Comparison of ENCODE assay signal across 10 cellular contexts in the genomic region with DNA sequence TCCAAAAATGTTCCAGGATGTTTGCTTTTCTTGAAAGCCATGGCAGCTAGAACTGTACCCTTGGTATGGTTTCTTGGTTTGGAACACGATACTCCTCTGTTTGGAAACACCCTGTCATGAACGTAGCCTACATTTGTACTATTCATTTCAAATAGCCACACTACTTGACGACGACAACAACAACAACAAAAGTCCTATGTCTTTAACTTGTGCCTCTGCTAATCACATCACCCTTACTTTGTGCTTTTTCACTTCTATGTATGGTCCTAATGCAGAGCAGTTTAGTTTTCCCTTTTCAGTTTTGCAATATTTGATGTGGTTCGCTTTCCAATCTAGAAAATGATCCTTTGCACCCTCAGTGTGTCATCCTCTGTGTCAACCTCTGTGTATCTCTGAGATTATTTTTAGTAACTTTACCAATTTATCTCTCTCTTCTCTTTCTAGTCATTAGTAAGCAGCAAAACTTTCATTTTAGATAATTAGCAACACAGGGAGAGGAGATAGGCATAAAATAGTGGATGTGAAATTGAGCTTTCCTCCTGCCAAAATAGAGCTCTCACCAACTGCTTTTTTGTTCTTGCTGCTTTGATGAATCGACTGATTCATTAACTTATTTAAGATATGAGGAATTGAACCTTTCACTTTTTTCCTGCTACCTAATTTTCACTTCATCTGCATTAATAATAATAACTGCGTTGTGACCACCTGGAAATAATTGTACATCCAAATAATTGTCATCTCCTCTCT. TPM values are rescaled to one million over a fixed set of nuclear protein-coding genes. Genes with fewer than 3 reads are reported as not detected.
DNase-seq lines count a peak whose midpoint lies in the region; ATAC-seq and TF ChIP-seq lines count a peak whose summit lies in the region.
"Had no signal": no experiment of that assay in that cellular context is flagged by ENCODE, and none has a peak within 500 bp of the region (broad histone marks: within the 10 kb centered on the region; RNA-seq: fewer than 3 reads in every experiment).

No MANE protein-coding gene starts in this region.

- H3K4me1 ChIP-seq in aorta (ENCODE audit: control insufficient read depth in 1 of 2, insufficient read depth in 2 of 2, low read length in 2 of 2) = no peaks in the 10 kb centered on the region
- H3K4me1 ChIP-seq in H9 (ENCODE audit: insufficient read depth, low read length) = no peaks in the 10 kb centered on the region
- H3K4me1 ChIP-seq in upper lobe of left lung = no peaks in the 10 kb centered on the region

- no peak overlapping the region for H3K23ac ChIP-seq in H9 (ENCODE audit: insufficient read length, low read depth, low read length)

- no peak overlapping the region for H4K8ac ChIP-seq in H9 (replicated peaks; ENCODE audit: insufficient read length, low read depth, low read length)

- DNase-seq in activated naive CD8-positive, alpha-beta T cell treated with anti-CD3 and anti-CD28 coated beads for 36 hours = no peak
- DNase-seq in aorta (no peak), H9 (no peak), HT-29 (ENCODE audit: low spot score) (no peak), upper lobe of left lung (no peak)
- DNase-seq: activated naive CD4-positive, alpha-beta T cell treated with Interleukin-2 at 50 U/mL for 16 hours had no signal

- TF ChIP-seq POLR2A in upper lobe of left lung (IDR thresholded peaks at IDR 0.05) = no peak

- no peak overlapping the region for H4K91ac ChIP-seq in H9 (ENCODE audit: insufficient read length, low read depth, low read length)

- no peak for TF ChIP-seq EP300 in upper lobe of left lung (IDR thresholded peaks at IDR 0.05)

- no peak overlapping the region for H3K56ac ChIP-seq in H9 (ENCODE audit: insufficient read length, low read depth, low read length)

- H3K9me3 Mint-ChIP-seq in activated naive CD8-positive, alpha-beta T cell treated with anti-CD3 and anti-CD28 coated beads for 36 hours = peaks cover 3% of the 10 kb centered on the region
- H3K9me3 Mint-ChIP-seq in H9 = no peaks in the 10 kb centered on the region

- peak overlapping the region; percentile 52 for H3K27ac Mint-ChIP-seq in activated naive CD8-positive, alpha-beta T cell treated with anti-CD3 and anti-CD28 coated beads for 36 hours
- H3K27ac Mint-ChIP-seq in H9 = no peak overlapping the region

- no peak overlapping the region for H3K4ac ChIP-seq in H9 (ENCODE audit: low read depth, low read length)

- H3K14ac ChIP-seq in H9 (ENCODE audit: insufficient read depth, low read length) = no peak overlapping the region

- H2BK20ac ChIP-seq in H9 (ENCODE audit: low read depth, low read length, poor library complexity, severe bottlenecking) = no peak overlapping the region

- peaks cover 16% of the 10 kb centered on the region for H3K4me1 Mint-ChIP-seq in activated naive CD8-positive, alpha-beta T cell treated with anti-CD3 and anti-CD28 coated beads for 36 hours
- H3K4me1 Mint-ChIP-seq in H9 = no peaks in the 10 kb centered on the region

- no peak overlapping the region for H2BK12ac ChIP-seq in H9 (ENCODE audit: insufficient read length, low read depth, low read length)

- no peak overlapping the region for H3K4me3 ChIP-seq in aorta (ENCODE audit: low read length in 2 of 2)
- no peak overlapping the region for H3K4me3 ChIP-seq in upper lobe of left lung
- H3K4me3 ChIP-seq: hepatocyte had no signal

- no peak overlapping the region for H3K4me2 ChIP-seq in H9 (ENCODE audit: insufficient read depth, insufficient read length, low read length)
- H3K4me2 ChIP-seq: hepatocyte had no signal

- no peak overlapping the region for H2BK5ac ChIP-seq in H9 (ENCODE audit: insufficient read length, low read length)

- TF ChIP-seq CTCF in H9 (conservative IDR thresholded peaks at IDR 0.05) (no peak), upper lobe of left lung (IDR thresholded peaks at IDR 0.05) (no peak)

- 63 to 66% methylated on average over 7 of the region's 7 CpGs for WGBS in aorta, 2 donors
- no CpG with 5 or more reads among the region's 7 CpGs for WGBS in H9 (ENCODE audit: extremely low coverage, insufficient read length, low lambda C conversion rate)
- 71 to 82% methylated on average over 7 of the region's 7 CpGs for WGBS in upper lobe of left lung, 2 donors

- intact Hi-C loops in aorta (cut with DNase I) = no loop called here

- no peak overlapping the region for H3K4me3 Mint-ChIP-seq in activated naive CD8-positive, alpha-beta T cell treated with anti-CD3 and anti-CD28 coated beads for 36 hours
- no peak overlapping the region for H3K4me3 Mint-ChIP-seq in H9

- ATAC-seq in GM18502 (IDR thresholded peaks at IDR 0.05; ENCODE audit: poor library complexity, unreplicated experiment) = peak; percentile 80
- peak; percentile 84 for ATAC-seq in GM19463 (IDR thresholded peaks at IDR 0.05; ENCODE audit: unreplicated experiment)
- ATAC-seq in HG03039 (IDR thresholded peaks at IDR 0.05; ENCODE audit: unreplicated experiment) = peak; percentile 67
- no peak for ATAC-seq in aorta (ENCODE audit: low FRiP score)
- ATAC-seq in upper lobe of left lung (ENCODE audit: low FRiP score in 2 of 2) = no peak

- H4K20me1 ChIP-seq in H9 (ENCODE audit: control insufficient read depth, insufficient read depth, insufficient read length) = no peaks in the 10 kb centered on the region

- no peak overlapping the region for H2AK5ac ChIP-seq in H9 (ENCODE audit: insufficient read length, low read length)

- H3K9ac ChIP-seq in H9 (ENCODE audit: extremely low read depth, insufficient read length, low read length) = no peak overlapping the region

- no peak overlapping the region for H3T11ph ChIP-seq in H9 (ENCODE audit: low read length)

- H3K18ac ChIP-seq in H9 (ENCODE audit: insufficient read length, low read depth, low read length) = no peak overlapping the region

- H2AFZ ChIP-seq in H9 (ENCODE audit: low read length) = no peak overlapping the region
- H2AFZ ChIP-seq: hepatocyte had no signal

- no peaks in the 10 kb centered on the region for H3K79me2 ChIP-seq in H9 (ENCODE audit: insufficient read depth, low read length)
- H3K79me2 ChIP-seq: hepatocyte had no signal

- H4K5ac ChIP-seq in H9 (ENCODE audit: insufficient read length, low read depth, low read length) = no peak overlapping the region

- H2BK15ac ChIP-seq in H9 (ENCODE audit: low read depth, low read length) = no peak overlapping the region

- H3K27me3 ChIP-seq in aorta (ENCODE audit: control insufficient read depth in 1 of 2, insufficient read depth in 2 of 2, low read length in 1 of 2) (no peaks in the 10 kb centered on the region), H9 (ENCODE audit: insufficient read depth, low read length) (no peaks in the 10 kb centered on the region), upper lobe of left lung (no peaks in the 10 kb centered on the region)
- H3K27me3 ChIP-seq: hepatocyte had no signal

- H3K27me3 Mint-ChIP-seq in activated naive CD8-positive, alpha-beta T cell treated with anti-CD3 and anti-CD28 coated beads for 36 hours = no peaks in the 10 kb centered on the region
- no peaks in the 10 kb centered on the region for H3K27me3 Mint-ChIP-seq in H9 (ENCODE audit: low read depth)

- H3K23me2 ChIP-seq in H9 (ENCODE audit: insufficient read length, low read depth, low read length, poor library complexity, severe bottlenecking) = no peaks in the 10 kb centered on the region

- H3K9me3 ChIP-seq in aorta (ENCODE audit: control insufficient read depth, low read length) (peaks cover 1% of the 10 kb centered on the region), H9 (ENCODE audit: control insufficient read depth, low read depth, low read length) (no peaks in the 10 kb centered on the region), upper lobe of left lung (no peaks in the 10 kb centered on the region)

- H3K27ac ChIP-seq in aorta (ENCODE audit: low read depth in 1 of 2, low read length in 2 of 2) (no peak overlapping the region), H9 (ENCODE audit: insufficient read length, low read depth, low read length) (no peak overlapping the region), upper lobe of left lung (no peak overlapping the region)

- no peaks in the 10 kb centered on the region for H3K79me1 ChIP-seq in H9 (ENCODE audit: insufficient read depth, low read depth, low read length, poor library complexity, severe bottlenecking)

- H3K36me3 ChIP-seq in aorta (ENCODE audit: control insufficient read depth in 1 of 2, insufficient read depth in 2 of 2, low read length in 1 of 2) (no peaks in the 10 kb centered on the region), upper lobe of left lung (no peaks in the 10 kb centered on the region)

- H3K36me3 Mint-ChIP-seq in activated naive CD8-positive, alpha-beta T cell treated with anti-CD3 and anti-CD28 coated beads for 36 hours = peaks cover 2% of the 10 kb centered on the region
- H3K36me3 Mint-ChIP-seq in H9 (ENCODE audit: insufficient read depth in 1 of 3, low read depth in 3 of 3) = no peaks in the 10 kb centered on the region

- no peak overlapping the region for H2BK120ac ChIP-seq in H9 (ENCODE audit: low read depth, low read length, poor library complexity, severe bottlenecking)

RNA-seq across cellular contexts. Expression of a gene that starts 44.1 kb away (rescaled TPM):
- not detected for total RNA-seq in activated naive CD8-positive, alpha-beta T cell treated with anti-CD3 and anti-CD28 coated beads for 36 hours
- under 1 TPM; 0.42 to 0.72 TPM for total RNA-seq in aorta
- under 1 TPM; 0.03 to 0.25 TPM for polyA plus RNA-seq in aorta
- not detected in 2 replicates for total RNA-seq in H9 (2021)
- total RNA-seq in HT-29 (2014; rRNA removed; shearing (Covaris generic)) = not detected in 2 replicates
- total RNA-seq in upper lobe of left lung = 1 to 10 TPM; 1.0 to 8.8 (median 2.8) TPM

Comparison
In these comparisons a context has a peak if more than half of its experiments do, and no peak if none do; other contexts are left out.
1. ATAC-seq: peak in GM18502 (single experiment), GM19463 (single experiment) and HG03039 (single experiment); none in aorta (single experiment) and upper lobe of left lung (0 of 2).